ENCODE assay signal across 7 cellular contexts in the genomic region with DNA sequence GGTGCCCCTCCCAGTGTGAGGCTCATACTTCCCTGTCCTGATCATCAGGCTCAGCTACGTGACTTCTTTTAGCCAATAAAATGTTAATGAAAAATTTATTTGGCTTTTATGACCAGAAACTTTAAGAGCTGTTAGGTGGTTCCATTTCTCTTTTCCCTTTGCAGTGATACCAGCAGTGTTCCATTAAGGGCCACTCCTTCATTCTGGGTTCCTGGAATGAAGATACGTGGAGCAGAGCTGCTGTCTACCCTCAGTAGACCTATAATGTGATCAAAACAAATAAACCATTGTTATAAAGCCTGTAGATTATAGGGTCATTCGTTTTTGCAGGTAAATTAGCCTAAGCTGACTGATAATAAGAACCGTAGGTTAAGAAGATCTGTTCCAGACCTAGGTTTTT.
"Had no signal": no experiment of that assay in that cellular context is flagged by ENCODE, and none has a peak within 500 bp of the region (broad histone marks: within the 10 kb centered on the region; RNA-seq: fewer than 3 reads in every experiment).

No MANE protein-coding gene starts in this region.

- H3K4me3 ChIP-seq: K562 had no signal

- DNase-seq: IMR-90, KBM-7, KG1 had no signal

- H3K27ac ChIP-seq: HL-60, KMS-11 had no signal

- H3K4me2 ChIP-seq: KMS-11 had no signal

- H3K9ac ChIP-seq: KMS-11 had no signal

- FAIRE-seq: HTR-8/SVneo, K562 had no signal

- ATAC-seq: K562 had no signal
